ENCODE assay signal across 8 cellular contexts in the genomic region with DNA sequence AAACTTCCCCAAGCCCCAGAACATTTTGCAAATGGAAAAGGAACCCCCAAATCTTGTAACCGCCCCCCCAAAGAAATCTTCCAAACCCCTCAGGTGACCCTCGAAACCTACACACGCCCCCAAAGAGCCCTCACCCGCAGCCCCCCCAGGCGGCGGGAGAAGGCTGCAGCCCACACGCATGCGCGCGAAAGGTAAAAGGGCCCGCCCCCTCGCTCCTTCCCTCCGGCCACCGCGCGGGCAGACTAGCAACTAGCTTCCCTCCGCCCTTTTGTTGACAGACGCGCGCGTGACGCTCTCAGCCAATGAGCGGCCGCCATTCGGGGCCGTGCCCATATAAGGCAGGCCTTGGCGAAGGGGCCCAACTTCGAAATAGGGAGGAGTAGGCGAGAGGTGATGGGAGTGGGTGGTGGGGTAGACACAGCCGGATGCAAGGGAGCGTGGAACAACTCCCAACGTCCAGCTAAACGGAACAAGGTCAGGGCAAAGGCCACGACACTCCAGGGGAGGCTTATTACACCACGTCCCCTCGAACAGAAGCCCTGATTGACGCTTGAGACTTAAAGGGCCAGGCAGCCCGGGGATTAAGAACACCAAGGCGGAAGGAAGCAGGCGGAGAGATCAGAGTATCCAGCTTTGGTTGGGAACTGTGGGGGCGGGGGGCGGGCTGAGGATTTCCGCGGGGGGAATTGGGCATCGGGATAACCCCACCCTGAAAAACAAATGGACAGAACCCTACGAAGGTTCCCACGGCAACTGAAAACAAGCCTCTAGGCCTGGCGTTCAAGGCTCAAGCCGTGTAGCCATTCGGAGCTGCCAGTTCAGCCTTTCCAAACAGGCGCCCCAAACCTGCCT. TPM values are rescaled to one million over a fixed set of nuclear protein-coding genes. Genes with fewer than 3 reads are reported as not detected.
DNase-seq lines count a peak whose midpoint lies in the region; ATAC-seq and TF ChIP-seq lines count a peak whose summit lies in the region.

No MANE protein-coding gene starts in this region.

- no peaks in the 10 kb centered on the region for H3K9me3 ChIP-seq in mononuclear cell (ENCODE audit: low read depth, low read length)

- no peaks in the 10 kb centered on the region for H3K27me3 ChIP-seq in mononuclear cell (ENCODE audit: insufficient read depth, low read length)

- DNase-seq in DMS114 treated with DMSO at 0.1 percent for 48 hours (lab: John Stamatoyannopoulos, UW; ENCODE audit: unreplicated experiment), result peak; percentile 92
- peak; percentile 96 for DNase-seq in OCI-M2 (lab: John Stamatoyannopoulos, UW; ENCODE audit: unreplicated experiment)
- DNase-seq in activated T-cell treated with anti-CD3 and anti-CD28 coated beads, Interleukin-2, amount 50 U/mL, for 1 hour, result peak; percentile 95
- DNase-seq in epithelial cell of prostate (ENCODE audit: low read depth, low spot score), result peak; percentile 75
- DNase-seq in stimulated activated CD8-positive, alpha-beta memory T cell treated with anti-CD3 and anti-CD28 coated beads, Interleukin-2, amount 100 ng/mL, for 48 hours (ENCODE audit: low read depth in 2 of 2), result peak; percentile 97

- peak; percentile 72; the same call in 1 of the 2 replicates for TF ChIP-seq EP300 in Ishikawa (IDR thresholded peaks at IDR 0.05; ENCODE audit: borderline replicate concordance)

- peak overlapping the region; percentile 84 for H3K4me3 ChIP-seq in mononuclear cell (ENCODE audit: low read length)

- peaks cover 24% of the 10 kb centered on the region for H3K4me1 ChIP-seq in mononuclear cell (ENCODE audit: insufficient read depth, low read length)

- ATAC-seq in GM21576 (IDR thresholded peaks at IDR 0.05; ENCODE audit: unreplicated experiment), result peak; percentile 87

- peak overlapping the region; percentile 89 for H3K27ac ChIP-seq in epithelial cell of prostate

- TF ChIP-seq RAD21 in Ishikawa (IDR thresholded peaks at IDR 0.05; ENCODE audit: low read depth), result peak; percentile 9; the same call in 1 of the 2 replicates

TF ChIP-seq in Ishikawa, 13 proteins besides CTCF, POLR2A, EP300 and RAD21:
- TF ChIP-seq, protein P1, sequence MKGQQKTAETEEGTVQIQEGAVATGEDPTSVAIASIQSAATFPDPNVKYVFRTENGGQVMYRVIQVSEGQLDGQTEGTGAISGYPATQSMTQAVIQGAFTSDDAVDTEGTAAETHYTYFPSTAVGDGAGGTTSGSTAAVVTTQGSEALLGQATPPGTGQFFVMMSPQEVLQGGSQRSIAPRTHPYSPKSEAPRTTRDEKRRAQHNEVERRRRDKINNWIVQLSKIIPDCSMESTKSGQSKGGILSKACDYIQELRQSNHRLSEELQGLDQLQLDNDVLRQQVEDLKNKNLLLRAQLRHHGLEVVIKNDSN (IDR thresholded peaks at IDR 0.05), result peak; percentile 93
- TF ChIP-seq NFIC (IDR thresholded peaks at IDR 0.05) (no peak), FOXM1 (IDR thresholded peaks at IDR 0.05; ENCODE audit: borderline replicate concordance, low read depth) (peak; percentile 67; the same call in 1 of the 2 replicates), EGR1 (IDR thresholded peaks at IDR 0.05) (peak; percentile 70), CEBPB (IDR thresholded peaks at IDR 0.05) (no peak), ZBTB7A (IDR thresholded peaks at IDR 0.05; ENCODE audit: low read depth) (peak; percentile 76; the same call in 1 of the 2 replicates), TCF12 (IDR thresholded peaks at IDR 0.05; ENCODE audit: low read depth) (0 out of 2 replicates have a peak, but pooled peaks have one; percentile 20), TAF1 (IDR thresholded peaks at IDR 0.05; ENCODE audit: low read depth) (peak; percentile 61; the same call in 1 of the 2 replicates), YY1 (IDR thresholded peaks at IDR 0.05; ENCODE audit: low read depth) (peak; percentile 74; the same call in 1 of the 2 replicates), TEAD4 (IDR thresholded peaks at IDR 0.05) (peak; percentile 13; the same call in 1 of the 2 replicates), CREB1 (IDR thresholded peaks at IDR 0.05; ENCODE audit: low read depth) (no peak; the same call in 1 of the 2 replicates)
- TF ChIP-seq, protein P2, sequence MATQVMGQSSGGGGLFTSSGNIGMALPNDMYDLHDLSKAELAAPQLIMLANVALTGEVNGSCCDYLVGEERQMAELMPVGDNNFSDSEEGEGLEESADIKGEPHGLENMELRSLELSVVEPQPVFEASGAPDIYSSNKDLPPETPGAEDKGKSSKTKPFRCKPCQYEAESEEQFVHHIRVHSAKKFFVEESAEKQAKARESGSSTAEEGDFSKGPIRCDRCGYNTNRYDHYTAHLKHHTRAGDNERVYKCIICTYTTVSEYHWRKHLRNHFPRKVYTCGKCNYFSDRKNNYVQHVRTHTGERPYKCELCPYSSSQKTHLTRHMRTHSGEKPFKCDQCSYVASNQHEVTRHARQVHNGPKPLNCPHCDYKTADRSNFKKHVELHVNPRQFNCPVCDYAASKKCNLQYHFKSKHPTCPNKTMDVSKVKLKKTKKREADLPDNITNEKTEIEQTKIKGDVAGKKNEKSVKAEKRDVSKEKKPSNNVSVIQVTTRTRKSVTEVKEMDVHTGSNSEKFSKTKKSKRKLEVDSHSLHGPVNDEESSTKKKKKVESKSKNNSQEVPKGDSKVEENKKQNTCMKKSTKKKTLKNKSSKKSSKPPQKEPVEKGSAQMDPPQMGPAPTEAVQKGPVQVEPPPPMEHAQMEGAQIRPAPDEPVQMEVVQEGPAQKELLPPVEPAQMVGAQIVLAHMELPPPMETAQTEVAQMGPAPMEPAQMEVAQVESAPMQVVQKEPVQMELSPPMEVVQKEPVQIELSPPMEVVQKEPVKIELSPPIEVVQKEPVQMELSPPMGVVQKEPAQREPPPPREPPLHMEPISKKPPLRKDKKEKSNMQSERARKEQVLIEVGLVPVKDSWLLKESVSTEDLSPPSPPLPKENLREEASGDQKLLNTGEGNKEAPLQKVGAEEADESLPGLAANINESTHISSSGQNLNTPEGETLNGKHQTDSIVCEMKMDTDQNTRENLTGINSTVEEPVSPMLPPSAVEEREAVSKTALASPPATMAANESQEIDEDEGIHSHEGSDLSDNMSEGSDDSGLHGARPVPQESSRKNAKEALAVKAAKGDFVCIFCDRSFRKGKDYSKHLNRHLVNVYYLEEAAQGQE (IDR thresholded peaks at IDR 0.05; ENCODE audit: low read depth), result no peak
- TF ChIP-seq, protein P3, sequence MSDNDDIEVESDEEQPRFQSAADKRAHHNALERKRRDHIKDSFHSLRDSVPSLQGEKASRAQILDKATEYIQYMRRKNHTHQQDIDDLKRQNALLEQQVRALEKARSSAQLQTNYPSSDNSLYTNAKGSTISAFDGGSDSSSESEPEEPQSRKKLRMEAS (IDR thresholded peaks at IDR 0.05), result peak; percentile 81

RNA-seq across cellular contexts. Expression of a gene that starts 13.3 kb away (rescaled TPM):
- total RNA-seq in mononuclear cell, result 8.0 TPM

RNA-seq across cellular contexts. Expression of a gene that starts 15.9 kb away (rescaled TPM):
- total RNA-seq in mononuclear cell, result not detected

RNA-seq across cellular contexts. Expression of a gene that starts 24.9 kb away (rescaled TPM):
- 2.5 TPM for total RNA-seq in mononuclear cell

RNA-seq across cellular contexts. Expression of a gene that starts 25.6 kb away (rescaled TPM):
- 158 TPM for total RNA-seq in mononuclear cell

RNA-seq across cellular contexts. Expression of a gene that starts 49.3 kb away (rescaled TPM):
- total RNA-seq in mononuclear cell, result 1.2 TPM

Comparison
In these comparisons a context has a peak if more than half of its experiments do, and no peak if none do; other contexts are left out.
1. Peak in every context shown above with its lines: DNase-seq, ATAC-seq, H3K4me3 ChIP-seq and H3K27ac ChIP-seq.